Comparison of ENCODE assay signal across 10 cellular contexts in the genomic region with DNA sequence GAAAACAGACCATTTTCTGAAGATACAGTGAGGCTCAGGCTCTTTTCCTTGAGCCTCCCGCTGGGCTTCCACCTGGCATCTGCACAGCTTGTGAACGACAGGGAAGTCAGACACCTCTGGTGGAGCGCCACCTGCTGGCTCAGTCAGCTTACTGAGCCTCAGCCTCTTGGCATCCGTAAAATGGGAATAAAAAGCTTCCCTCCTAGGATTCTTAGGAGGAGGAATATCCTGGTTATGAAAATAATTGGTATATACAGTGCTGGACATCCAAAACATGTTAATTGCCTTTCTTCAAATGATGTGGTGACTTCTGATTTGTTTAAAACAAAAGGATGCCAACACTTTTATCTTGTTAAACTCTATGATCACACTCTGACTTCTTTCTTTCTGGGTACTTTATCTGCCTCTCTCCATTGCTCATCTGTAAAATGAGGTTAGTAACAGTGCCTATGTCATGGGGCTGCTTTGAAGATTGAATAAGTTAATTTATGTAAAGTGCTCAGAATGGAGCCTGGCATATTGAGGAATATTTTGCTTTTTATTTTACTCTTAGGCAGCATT.
A peak's percentile ranks its signal among the peaks of the same experiment; 100 is the strongest.
DNase-seq lines count a peak whose midpoint lies in the region; ATAC-seq, FAIRE-seq and TF ChIP-seq lines count a peak whose summit lies in the region.
"Had no signal": no experiment of that assay in that cellular context is flagged by ENCODE, and none has a peak within 500 bp of the region (broad histone marks: within the 10 kb centered on the region; RNA-seq: fewer than 3 reads in every experiment).

No MANE protein-coding gene starts in this region.

- H3K27me3 ChIP-seq in HepG2 (ENCODE audit: control insufficient read depth in 1 of 2, insufficient read depth in 2 of 2, low read length in 2 of 2), result peaks cover 0 to 12% of the 10 kb centered on the region in 2 experiments; a peak in 2 of 5 replicates

- no peak overlapping the region for H3K27ac ChIP-seq in HepG2 (ENCODE audit: extremely low read length, insufficient read depth, low read length)

- DNase-seq in NCI-H187 (lab: John Stamatoyannopoulos, UW) (peak; percentile 53 to 61), NCI-H187 treated with DMSO at 0.1 percent for 48 hours (lab: John Stamatoyannopoulos, UW) (no peak), NCI-H1694 (lab: John Stamatoyannopoulos, UW) (peak; percentile 39), WTC11 (ENCODE audit: low spot score) (peak; percentile 90), HepG2 (ENCODE audit: low spot score) (peak; percentile 31)
- peak; percentile 14 to 28 for DNase-seq in central memory CD8-positive, alpha-beta T cell (ENCODE audit: low spot score in 2 of 2)
- peak; percentile 11 to 60 (median 24) for DNase-seq in stimulated activated CD4-positive, alpha-beta T cell treated with anti-CD3 and anti-CD28 coated beads, TNF-alpha, amount 100 ng/mL, for 24 hours (ENCODE audit: low read depth in 3 of 3)

- H3K9me3 ChIP-seq in HepG2 (ENCODE audit: low read length), result no peaks in the 10 kb centered on the region

- no peak for FAIRE-seq in HepG2 (lab: Jason Lieb, UNC)
- FAIRE-seq: A204.1 had no signal

- no peaks in the 10 kb centered on the region for H3K79me2 ChIP-seq in HepG2 (ENCODE audit: insufficient read depth, low read length)

- ATAC-seq in HG02642 (IDR thresholded peaks at IDR 0.05; ENCODE audit: poor library complexity, unreplicated experiment), result peak; percentile 72
- peak; percentile 65 for ATAC-seq in WTC11
- ATAC-seq in central memory CD8-positive, alpha-beta T cell (replicated peaks; ENCODE audit: extremely low read depth, poor library complexity, severe bottlenecking), result no peak
- ATAC-seq in HepG2, result peak; percentile 80

- no peak for TF ChIP-seq POLR2A in HepG2 (IDR thresholded peaks at IDR 0.05; ENCODE audit: insufficient read depth in 1 of 2, low read depth in 2 of 2, low read length in 2 of 2)

- BruUV-seq in HepG2 (replicated peaks; lab: Mats Ljungman, UMichigan), result no TSS peak

- no peaks in the 10 kb centered on the region for H4K20me1 ChIP-seq in HepG2 (ENCODE audit: insufficient read depth, low read length)

- no peaks in the 10 kb centered on the region for H3K36me3 ChIP-seq in HepG2 (replicated peaks in 1 of 2; ENCODE audit: control insufficient read depth in 1 of 2, insufficient read depth in 2 of 2, low read length in 2 of 2)

- no peaks in the 10 kb centered on the region for H3K27me3 Mint-ChIP-seq in WTC11 (ENCODE audit: low read depth)
- H3K27me3 Mint-ChIP-seq in central memory CD8-positive, alpha-beta T cell, result peaks cover 25% of the 10 kb centered on the region

- H3K4me1 ChIP-seq in HepG2 (ENCODE audit: insufficient read depth, low read length), result peaks cover 28% of the 10 kb centered on the region

- in situ Hi-C loops in HepG2 (cut with HindIII; ENCODE audit: extremely low pct_ligation_motif_present, low pct_unique_long_range_greater_than_20kb), result loop anchor here (5.0 kb wide), 1 partner anchor 139 kb away; no protein-coding TSS in a partner anchor

- no peak overlapping the region for H3K4me3 Mint-ChIP-seq in WTC11
- no peak overlapping the region for H3K4me3 Mint-ChIP-seq in central memory CD8-positive, alpha-beta T cell
- H3K4me3 Mint-ChIP-seq: natural killer cell treated with Interleukin-12 subunit alpha and Interleukin-12 subunit beta and Interleukin-15 and Interleukin-18, amount 100 ng/mL, for 72 hours had no signal

- H3K9me3 Mint-ChIP-seq in WTC11, result no peaks in the 10 kb centered on the region
- no peaks in the 10 kb centered on the region for H3K9me3 Mint-ChIP-seq in central memory CD8-positive, alpha-beta T cell
- H3K9me3 Mint-ChIP-seq: natural killer cell treated with Interleukin-12 subunit alpha and Interleukin-12 subunit beta and Interleukin-15 and Interleukin-18, amount 100 ng/mL, for 72 hours had no signal

- no peak overlapping the region for H3K27ac Mint-ChIP-seq in WTC11
- no peak overlapping the region for H3K27ac Mint-ChIP-seq in central memory CD8-positive, alpha-beta T cell (ENCODE audit: low read depth)
- H3K27ac Mint-ChIP-seq: natural killer cell treated with Interleukin-12 subunit alpha and Interleukin-12 subunit beta and Interleukin-15 and Interleukin-18, amount 100 ng/mL, for 72 hours had no signal

- H3K4me2 ChIP-seq in HepG2 (ENCODE audit: low read depth, low read length), result no peak overlapping the region

- TF ChIP-seq EP300 in HepG2 (IDR thresholded peaks at IDR 0.05; ENCODE audit: low read depth in 2 of 2, low read length in 2 of 2) (no peak), HepG2 (CRISPR knock-in tag; IDR thresholded peaks at IDR 0.05; ENCODE audit: borderline replicate concordance) (no peak)

- intact Hi-C loops in HepG2 (cut with micrococcal nuclease; ENCODE audit: unreplicated experiment), result loop anchor here (5.0 kb wide), 1 partner anchor 116 kb away; no protein-coding TSS in a partner anchor

- no peaks in the 10 kb centered on the region; the same call in 1 of the 2 replicates for H3K36me3 Mint-ChIP-seq in WTC11
- no peaks in the 10 kb centered on the region for H3K36me3 Mint-ChIP-seq in central memory CD8-positive, alpha-beta T cell (ENCODE audit: insufficient read depth)
- H3K36me3 Mint-ChIP-seq: natural killer cell treated with Interleukin-12 subunit alpha and Interleukin-12 subunit beta and Interleukin-15 and Interleukin-18, amount 100 ng/mL, for 72 hours had no signal

- CTCF ChIA-PET in WTC11 (lab: Charles Lee), result interaction anchor here (0.6 to 8.3 kb wide), 56 partner anchors 8 to 692 kb away, joined by 3 to 220 read pairs (median 4); a partner anchor contains a TSS
- CTCF ChIA-PET in HepG2 (lab: Yijun Ruan, JAX; ENCODE audit: low intra/inter-chr PET ratio, low total read pairs), result interaction anchor here (1.7 kb wide), 1 partner anchor 139 kb away, joined by 13 read pairs; no protein-coding TSS in a partner anchor

- no peak for TF ChIP-seq RAD21 in HepG2 (CRISPR knock-in tag; IDR thresholded peaks at IDR 0.05)

- 3% methylated on average over 4 of the region's 4 CpGs for WGBS in HepG2 (ENCODE audit: low lambda C conversion rate)

- POLR2A ChIA-PET in WTC11 (lab: Charles Lee), result interaction anchor here (0.7 to 1.4 kb wide), 2 partner anchors 17 to 66 kb away, joined by 3 read pairs; no protein-coding TSS in a partner anchor
- POLR2A ChIA-PET in HepG2 (lab: Yijun Ruan, JAX), result no interaction called here

- H3K4me1 Mint-ChIP-seq in WTC11, result peaks cover 44% of the 10 kb centered on the region
- no peaks in the 10 kb centered on the region for H3K4me1 Mint-ChIP-seq in central memory CD8-positive, alpha-beta T cell

- H3K4me3 ChIP-seq in HepG2 (replicated peaks in 1 of 3; ENCODE audit: insufficient read depth in 1 of 3, low read depth in 2 of 3, low read length in 3 of 3), result no peak overlapping the region

- no peak overlapping the region for H2AFZ ChIP-seq in HepG2 (ENCODE audit: low read length)

- H3K9ac ChIP-seq in HepG2 (ENCODE audit: insufficient read depth, low read depth, low read length), result no peak overlapping the region

- TF ChIP-seq CTCF in WTC11 (IDR thresholded peaks at IDR 0.05) (peak; percentile 89), HepG2 (CRISPR knock-in tag; IDR thresholded peaks at IDR 0.05) (peak; percentile 79)

TF ChIP-seq in WTC11, 78 proteins besides CTCF, POLR2A, EP300 and RAD21:
- TF ChIP-seq MXD4 (CRISPR knock-in tag; IDR thresholded peaks at IDR 0.05; ENCODE audit: borderline replicate concordance) (no peak), ZNF423 (CRISPR knock-in tag; IDR thresholded peaks at IDR 0.05) (peak; percentile 44; the same call in 1 of the 2 replicates)

TF ChIP-seq in HepG2, 621 proteins besides CTCF, POLR2A, EP300 and RAD21 (continues in another document):
- TF ChIP-seq ZFP36L1 (CRISPR knock-in tag; IDR thresholded peaks at IDR 0.05) (no peak), ZNF3 (CRISPR knock-in tag; IDR thresholded peaks at IDR 0.05) (no peak), YEATS4 (CRISPR knock-in tag; IDR thresholded peaks at IDR 0.05; ENCODE audit: borderline replicate concordance) (no peak), ADNP (CRISPR knock-in tag; IDR thresholded peaks at IDR 0.05) (0 out of 2 replicates have a peak, but pooled peaks have one; percentile 34), DMAP1 (CRISPR knock-in tag; IDR thresholded peaks at IDR 0.05) (no peak), ZMYM3 (CRISPR knock-in tag; IDR thresholded peaks at IDR 0.05) (0 out of 2 replicates have a peak, but pooled peaks have one; percentile 26), NFIC (IDR thresholded peaks at IDR 0.05; ENCODE audit: low read length) (no peak), ZNF558 (CRISPR knock-in tag; IDR thresholded peaks at IDR 0.05; ENCODE audit: borderline replicate concordance) (no peak)
- TF ChIP-seq, protein P1, sequence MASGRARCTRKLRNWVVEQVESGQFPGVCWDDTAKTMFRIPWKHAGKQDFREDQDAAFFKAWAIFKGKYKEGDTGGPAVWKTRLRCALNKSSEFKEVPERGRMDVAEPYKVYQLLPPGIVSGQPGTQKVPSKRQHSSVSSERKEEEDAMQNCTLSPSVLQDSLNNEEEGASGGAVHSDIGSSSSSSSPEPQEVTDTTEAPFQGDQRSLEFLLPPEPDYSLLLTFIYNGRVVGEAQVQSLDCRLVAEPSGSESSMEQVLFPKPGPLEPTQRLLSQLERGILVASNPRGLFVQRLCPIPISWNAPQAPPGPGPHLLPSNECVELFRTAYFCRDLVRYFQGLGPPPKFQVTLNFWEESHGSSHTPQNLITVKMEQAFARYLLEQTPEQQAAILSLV (CRISPR knock-in tag; IDR thresholded peaks at IDR 0.05; ENCODE audit: borderline replicate concordance), result no peak
- TF ChIP-seq, protein P2, sequence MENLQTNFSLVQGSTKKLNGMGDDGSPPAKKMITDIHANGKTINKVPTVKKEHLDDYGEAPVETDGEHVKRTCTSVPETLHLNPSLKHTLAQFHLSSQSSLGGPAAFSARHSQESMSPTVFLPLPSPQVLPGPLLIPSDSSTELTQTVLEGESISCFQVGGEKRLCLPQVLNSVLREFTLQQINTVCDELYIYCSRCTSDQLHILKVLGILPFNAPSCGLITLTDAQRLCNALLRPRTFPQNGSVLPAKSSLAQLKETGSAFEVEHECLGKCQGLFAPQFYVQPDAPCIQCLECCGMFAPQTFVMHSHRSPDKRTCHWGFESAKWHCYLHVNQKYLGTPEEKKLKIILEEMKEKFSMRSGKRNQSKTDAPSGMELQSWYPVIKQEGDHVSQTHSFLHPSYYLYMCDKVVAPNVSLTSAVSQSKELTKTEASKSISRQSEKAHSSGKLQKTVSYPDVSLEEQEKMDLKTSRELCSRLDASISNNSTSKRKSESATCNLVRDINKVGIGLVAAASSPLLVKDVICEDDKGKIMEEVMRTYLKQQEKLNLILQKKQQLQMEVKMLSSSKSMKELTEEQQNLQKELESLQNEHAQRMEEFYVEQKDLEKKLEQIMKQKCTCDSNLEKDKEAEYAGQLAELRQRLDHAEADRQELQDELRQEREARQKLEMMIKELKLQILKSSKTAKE (CRISPR knock-in tag; IDR thresholded peaks at IDR 0.05; ENCODE audit: borderline replicate concordance), result no peak
